ENCODE assay signal across 18 cellular contexts in genomic region chr15:98901438-98901837, GRCh38.
A peak's percentile ranks its signal among the peaks of the same experiment; 100 is the strongest.
DNase-seq lines count a peak whose midpoint lies in the region; ATAC-seq and TF ChIP-seq lines count a peak whose summit lies in the region.
"Had no signal": no experiment of that assay in that cellular context is flagged by ENCODE, and none has a peak within 500 bp of the region (broad histone marks: within the 10 kb centered on the region; RNA-seq: fewer than 3 reads in every experiment).

No MANE protein-coding gene starts in this region.

- H3K4me1 ChIP-seq in mesenchymal stem cell (ENCODE audit: control insufficient read depth, insufficient read depth, low read depth, low read length) = peaks cover 28% of the 10 kb centered on the region
- H3K4me1 ChIP-seq in psoas muscle = no peaks in the 10 kb centered on the region

- intact Hi-C loops in activated CD4-positive, alpha-beta T cell treated with anti-CD3 and anti-CD28 coated beads for 36 hours (cut with DNase I, micrococcal nuclease) = loop anchor here in 1 of 2 experiments (10.0 kb wide), 1 partner anchor 387 kb away; no protein-coding TSS in a partner anchor
- intact Hi-C loops in psoas muscle (cut with DNase I) = loop anchor here in 1 of 2 donors (10.0 kb wide), 1 partner anchor 457 kb away; no protein-coding TSS in a partner anchor

- no peak overlapping the region for H3K4me3 Mint-ChIP-seq in activated CD4-positive, alpha-beta T cell treated with anti-CD3 and anti-CD28 coated beads for 36 hours
- no peak overlapping the region for H3K4me3 Mint-ChIP-seq in activated T-helper 17 cell treated with anti-CD3 and anti-CD28 coated beads, Interleukin-2, amount 50 U/mL, for 72 hours
- no peak overlapping the region for H3K4me3 Mint-ChIP-seq in stimulated activated effector memory CD8-positive, alpha-beta T cell treated with anti-CD3 and anti-CD28 coated beads, Interleukin-12 subunit alpha, Interleukin-12 subunit beta, amount 100 ng/mL, for 72 hours
- H3K4me3 Mint-ChIP-seq: CD8-positive, alpha-beta T cell; natural killer cell treated with Interleukin-12 subunit alpha and Interleukin-12 subunit beta and Interleukin-15 and Interleukin-18, amount 100 ng/mL, for 72 hours had no signal

- no peaks in the 10 kb centered on the region for H3K27me3 Mint-ChIP-seq in activated CD4-positive, alpha-beta T cell treated with anti-CD3 and anti-CD28 coated beads for 36 hours
- peaks cover 4% of the 10 kb centered on the region for H3K27me3 Mint-ChIP-seq in activated T-helper 17 cell treated with anti-CD3 and anti-CD28 coated beads, Interleukin-2, amount 50 U/mL, for 72 hours
- H3K27me3 Mint-ChIP-seq: natural killer cell treated with Interleukin-12 subunit alpha and Interleukin-12 subunit beta and Interleukin-15 and Interleukin-18, amount 100 ng/mL, for 72 hours had no signal

- H3K9me3 Mint-ChIP-seq in activated CD4-positive, alpha-beta T cell treated with anti-CD3 and anti-CD28 coated beads for 36 hours (ENCODE audit: low read depth) = no peaks in the 10 kb centered on the region
- H3K9me3 Mint-ChIP-seq in activated T-helper 17 cell treated with anti-CD3 and anti-CD28 coated beads, Interleukin-2, amount 50 U/mL, for 72 hours = no peaks in the 10 kb centered on the region
- no peaks in the 10 kb centered on the region for H3K9me3 Mint-ChIP-seq in stimulated activated effector memory CD8-positive, alpha-beta T cell treated with anti-CD3 and anti-CD28 coated beads, Interleukin-12 subunit alpha, Interleukin-12 subunit beta, amount 100 ng/mL, for 72 hours
- H3K9me3 Mint-ChIP-seq: CD8-positive, alpha-beta T cell; natural killer cell treated with Interleukin-12 subunit alpha and Interleukin-12 subunit beta and Interleukin-15 and Interleukin-18, amount 100 ng/mL, for 72 hours had no signal

- peak overlapping the region; percentile 51 to 77 for H2BK12ac ChIP-seq in mesenchymal stem cell (ENCODE audit: low read length in 2 of 2)

- H3K23ac ChIP-seq in mesenchymal stem cell (ENCODE audit: low read length in 2 of 2) = no peak overlapping the region

- H3K79me1 ChIP-seq in mesenchymal stem cell (replicated peaks; ENCODE audit: low read length, poor library complexity, severe bottlenecking) = peaks cover 23% of the 10 kb centered on the region

- no peak overlapping the region for H3K14ac ChIP-seq in mesenchymal stem cell (ENCODE audit: low read length in 2 of 2)

- H3K4ac ChIP-seq in mesenchymal stem cell (ENCODE audit: low read depth in 1 of 2, low read length in 2 of 2) = peak overlapping the region; percentile 9 to 65

- H3K36me3 ChIP-seq in mesenchymal stem cell (ENCODE audit: control insufficient read depth in 1 of 2, insufficient read depth in 2 of 2, low read depth in 1 of 2, low read length in 2 of 2) = peaks cover 9 to 10% of the 10 kb centered on the region in 2 experiments
- peaks cover 0 to 12% of the 10 kb centered on the region in 2 donors for H3K36me3 ChIP-seq in psoas muscle (ENCODE audit: insufficient read depth in 1 of 2, low read depth in 1 of 2)
- H3K36me3 ChIP-seq: upper lobe of right lung had no signal

- peak overlapping the region; percentile 43 for H4K91ac ChIP-seq in mesenchymal stem cell (ENCODE audit: low read length)

- TF ChIP-seq CTCF in psoas muscle (IDR thresholded peaks at IDR 0.05) = no peak

- H3K36me3 Mint-ChIP-seq in activated CD4-positive, alpha-beta T cell treated with anti-CD3 and anti-CD28 coated beads for 36 hours (ENCODE audit: low read depth) = peaks cover 24% of the 10 kb centered on the region
- peaks cover 26% of the 10 kb centered on the region for H3K36me3 Mint-ChIP-seq in activated T-helper 17 cell treated with anti-CD3 and anti-CD28 coated beads, Interleukin-2, amount 50 U/mL, for 72 hours (ENCODE audit: low read depth)
- H3K36me3 Mint-ChIP-seq in stimulated activated effector memory CD8-positive, alpha-beta T cell treated with anti-CD3 and anti-CD28 coated beads, Interleukin-12 subunit alpha, Interleukin-12 subunit beta, amount 100 ng/mL, for 72 hours = peaks cover 13% of the 10 kb centered on the region

- H2AK5ac ChIP-seq in mesenchymal stem cell (ENCODE audit: low read length, severe bottlenecking) = peak overlapping the region; percentile 54

- peaks cover 23% of the 10 kb centered on the region for H3K4me1 Mint-ChIP-seq in activated CD4-positive, alpha-beta T cell treated with anti-CD3 and anti-CD28 coated beads for 36 hours
- H3K4me1 Mint-ChIP-seq in activated T-helper 17 cell treated with anti-CD3 and anti-CD28 coated beads, Interleukin-2, amount 50 U/mL, for 72 hours = peaks cover 19% of the 10 kb centered on the region
- peaks cover 12% of the 10 kb centered on the region for H3K4me1 Mint-ChIP-seq in stimulated activated effector memory CD8-positive, alpha-beta T cell treated with anti-CD3 and anti-CD28 coated beads, Interleukin-12 subunit alpha, Interleukin-12 subunit beta, amount 100 ng/mL, for 72 hours

- POLR2A ChIA-PET in activated CD4-positive, alpha-beta T cell treated with anti-CD3 and anti-CD28 coated beads for 36 hours (lab: Charles Lee) = no interaction called here

- H3K27ac ChIP-seq in mesenchymal stem cell (ENCODE audit: low read length, poor library complexity, severe bottlenecking) = peak overlapping the region; percentile 39
- no peak overlapping the region for H3K27ac ChIP-seq in psoas muscle
- H3K27ac ChIP-seq: GM23248, left ventricle myocardium inferior, upper lobe of right lung had no signal

- H3K4me3 ChIP-seq in mesenchymal stem cell (ENCODE audit: insufficient read depth in 1 of 2, low read depth in 1 of 2, low read length in 2 of 2) (no peak overlapping the region), psoas muscle (no peak overlapping the region)
- H3K4me3 ChIP-seq: GM23248, left ventricle myocardium inferior, upper lobe of right lung had no signal

- no peak overlapping the region for H2BK120ac ChIP-seq in mesenchymal stem cell (ENCODE audit: low read depth, low read length)

- CTCF ChIA-PET in activated CD4-positive, alpha-beta T cell treated with anti-CD3 and anti-CD28 coated beads for 36 hours (lab: Charles Lee) = interaction anchor here (0.6 kb wide), 1 partner anchor 19 kb away, joined by 3 read pairs; no protein-coding TSS in a partner anchor

- H4K8ac ChIP-seq in mesenchymal stem cell (ENCODE audit: low read length) = peak overlapping the region; percentile 81

- H2BK5ac ChIP-seq in mesenchymal stem cell (ENCODE audit: low read depth, low read length, poor library complexity, severe bottlenecking) = no peak overlapping the region

- DNase-seq in activated CD4-positive, alpha-beta T cell treated with anti-CD3 and anti-CD28 coated beads for 36 hours = no peak
- no peak for DNase-seq in activated CD4-positive, alpha-beta T cell treated with anti-CD3 and anti-CD28 coated beads for 48 hours
- DNase-seq in mesenchymal stem cell (peak; percentile 50), DMS79 treated with DMSO at 0.1 percent for 48 hours (lab: John Stamatoyannopoulos, UW) (no peak), psoas muscle (no peak)
- DNase-seq in stimulated activated effector memory CD8-positive, alpha-beta T cell treated with anti-CD3 and anti-CD28 coated beads, Interleukin-12 subunit alpha, Interleukin-12 subunit beta, amount 100 ng/mL, for 72 hours (ENCODE audit: low spot score in 2 of 2) = no peak
- DNase-seq in stimulated activated CD4-positive, alpha-beta T cell treated with anti-CD3 and anti-CD28 coated beads, Interleukin-15, amount 100 ng/mL, for 24 hours = no peak
- DNase-seq: activated CD8-positive, alpha-beta memory T cell treated with anti-CD3 and anti-CD28 coated beads for 24 hours; CD8-positive, alpha-beta T cell; GM23248; left ventricle myocardium inferior; NCI-H1930; right cardiac atrium; stimulated activated CD4-positive, alpha-beta T cell treated with anti-CD3 and anti-CD28 coated beads, Interleukin-4, amount 100 ng/mL, for 1 hour; stimulated activated CD8-positive, alpha-beta memory T cell treated with anti-CD3 and anti-CD28 coated beads, Interleukin-4, amount 100 ng/mL, for 48 hours; upper lobe of right lung had no signal

- WGBS in mesenchymal stem cell = 61% methylated on average over 6 of the region's 6 CpGs
- 87 to 96% (median 93%) methylated on average over 6 of the region's 6 CpGs for WGBS in psoas muscle, 3 donors

- peak overlapping the region; percentile 68 to 76 for H3K18ac ChIP-seq in mesenchymal stem cell (ENCODE audit: low read depth in 1 of 2, low read length in 2 of 2)

- no peak overlapping the region for H3K4me2 ChIP-seq in mesenchymal stem cell (ENCODE audit: low read length, poor library complexity, severe bottlenecking)

- H3K27me3 ChIP-seq in mesenchymal stem cell (ENCODE audit: control insufficient read depth in 1 of 2, insufficient read depth in 1 of 2, low read length in 2 of 2) = no peaks in the 10 kb centered on the region
- no peaks in the 10 kb centered on the region for H3K27me3 ChIP-seq in psoas muscle (ENCODE audit: insufficient read depth in 3 of 3, low read length in 2 of 3)
- H3K27me3 ChIP-seq: upper lobe of right lung had no signal

- no peak overlapping the region for H2AFZ ChIP-seq in mesenchymal stem cell (ENCODE audit: low read depth, low read length)
- H2AFZ ChIP-seq: GM23248 had no signal

- H3K9me3 ChIP-seq in mesenchymal stem cell (ENCODE audit: control insufficient read depth, low read length) (no peaks in the 10 kb centered on the region), psoas muscle (no peaks in the 10 kb centered on the region)
- H3K9me3 ChIP-seq: left ventricle myocardium inferior, upper lobe of right lung had no signal

- H3K9ac ChIP-seq in mesenchymal stem cell (ENCODE audit: low read length) = no peak overlapping the region
- H3K9ac ChIP-seq: GM23248 had no signal

- H3K27ac Mint-ChIP-seq in activated CD4-positive, alpha-beta T cell treated with anti-CD3 and anti-CD28 coated beads for 36 hours = peak overlapping the region; percentile 4
- H3K27ac Mint-ChIP-seq in activated T-helper 17 cell treated with anti-CD3 and anti-CD28 coated beads, Interleukin-2, amount 50 U/mL, for 72 hours = no peak overlapping the region
- H3K27ac Mint-ChIP-seq in stimulated activated effector memory CD8-positive, alpha-beta T cell treated with anti-CD3 and anti-CD28 coated beads, Interleukin-12 subunit alpha, Interleukin-12 subunit beta, amount 100 ng/mL, for 72 hours = peak overlapping the region; percentile 7
- H3K27ac Mint-ChIP-seq: CD8-positive, alpha-beta T cell; natural killer cell treated with Interleukin-12 subunit alpha and Interleukin-12 subunit beta and Interleukin-15 and Interleukin-18, amount 100 ng/mL, for 72 hours had no signal

- ATAC-seq in activated CD4-positive, alpha-beta T cell treated with anti-CD3 and anti-CD28 coated beads for 36 hours = no peak
- ATAC-seq in activated T-helper 17 cell treated with anti-CD3 and anti-CD28 coated beads, Interleukin-2, amount 50 U/mL, for 72 hours (replicated peaks) = peak; percentile 51
- ATAC-seq in stimulated activated effector memory CD8-positive, alpha-beta T cell treated with anti-CD3 and anti-CD28 coated beads, Interleukin-12 subunit alpha, Interleukin-12 subunit beta, amount 100 ng/mL, for 72 hours = peak; percentile 46
- ATAC-seq in psoas muscle = no peak
- ATAC-seq: CD8-positive, alpha-beta T cell; natural killer cell treated with Interleukin-12 subunit alpha and Interleukin-12 subunit beta and Interleukin-15 and Interleukin-18, amount 100 ng/mL, for 72 hours; right cardiac atrium; upper lobe of right lung had no signal

- H2BK15ac ChIP-seq in mesenchymal stem cell (ENCODE audit: low read depth, poor library complexity, severe bottlenecking) = no peak overlapping the region

Comparison
In these comparisons a context has a peak if more than half of its experiments do, and no peak if none do; other contexts are left out.
1. ATAC-seq: peak in activated T-helper 17 cell treated with anti-CD3 and anti-CD28 coated beads, Interleukin-2, amount 50 U/mL, for 72 hours (single experiment) and stimulated activated effector memory CD8-positive, alpha-beta T cell treated with anti-CD3 and anti-CD28 coated beads, Interleukin-12 subunit alpha, Interleukin-12 subunit beta, amount 100 ng/mL, for 72 hours (single experiment); none in activated CD4-positive, alpha-beta T cell treated with anti-CD3 and anti-CD28 coated beads for 36 hours (single experiment) and psoas muscle (0 of 4).